In genomic region chr2:129192117-129192516, GRCh38 we compare ENCODE assay signal across 23 cellular contexts.
DNase-seq lines count a peak whose midpoint lies in the region; ATAC-seq and TF ChIP-seq lines count a peak whose summit lies in the region.
"Had no signal": no experiment of that assay in that cellular context is flagged by ENCODE, and none has a peak within 500 bp of the region (broad histone marks: within the 10 kb centered on the region; RNA-seq: fewer than 3 reads in every experiment).

No MANE protein-coding gene starts in this region.

- H3K4me1 ChIP-seq in Loucy (ENCODE audit: insufficient read depth, low read length, poor library complexity, severe bottlenecking) (peaks cover 14% of the 10 kb centered on the region), endodermal cell (ENCODE audit: control insufficient read depth, insufficient read depth, low read length) (peaks cover 19% of the 10 kb centered on the region)
- H3K4me1 ChIP-seq: HAP-1 had no signal

- ATAC-seq in sciatic nerve (peak; percentile 36), GM19463 (IDR thresholded peaks at IDR 0.05; ENCODE audit: unreplicated experiment) (no peak), WTC11 (no peak)
- ATAC-seq: activated CD4-positive, CD25-positive, alpha-beta regulatory T cell treated with anti-CD3 and anti-CD28 coated beads, Interleukin-2, amount 50 U/mL, for 24 hours; activated T-cell treated with anti-CD3 and anti-CD28 coated beads, Interleukin-2, amount 50 U/mL, for 4 hours; right cardiac atrium had no signal

- H3K36me3 Mint-ChIP-seq in endodermal cell (ENCODE audit: low read depth) (no peaks in the 10 kb centered on the region), WTC11 (no peaks in the 10 kb centered on the region)

- peak overlapping the region; percentile 84 for H2AFZ ChIP-seq in Loucy (ENCODE audit: low read length)

- H3K9me3 ChIP-seq in Loucy (ENCODE audit: insufficient read depth, low read depth, low read length) (no peaks in the 10 kb centered on the region), endodermal cell (ENCODE audit: control insufficient read depth, low read length) (no peaks in the 10 kb centered on the region)
- H3K9me3 ChIP-seq: HAP-1, vagina had no signal

- H3K27me3 Mint-ChIP-seq in endodermal cell (ENCODE audit: insufficient read depth), result no peaks in the 10 kb centered on the region
- peaks cover 25% of the 10 kb centered on the region for H3K27me3 Mint-ChIP-seq in WTC11 (ENCODE audit: low read depth)

- H3K27ac Mint-ChIP-seq in endodermal cell (peak overlapping the region; percentile 93), WTC11 (no peak overlapping the region)
- H3K27ac Mint-ChIP-seq: activated naive CD4-positive, alpha-beta T cell treated with anti-CD3 and anti-CD28 coated beads for 36 hours; B cell had no signal

- CTCF ChIA-PET in WTC11 (lab: Charles Lee), result interaction anchor here (0.8 to 1.9 kb wide), 3 partner anchors 61 to 456 kb away, joined by 3 to 4 read pairs (median 3); no protein-coding TSS in a partner anchor

- H3K36me3 ChIP-seq in Loucy (ENCODE audit: insufficient read depth, low read length) (no peaks in the 10 kb centered on the region), endodermal cell (ENCODE audit: control insufficient read depth, insufficient read depth, low read length) (no peaks in the 10 kb centered on the region)
- H3K36me3 ChIP-seq: HAP-1, vagina had no signal

- no peaks in the 10 kb centered on the region for H3K9me3 Mint-ChIP-seq in endodermal cell
- peaks cover 3% of the 10 kb centered on the region for H3K9me3 Mint-ChIP-seq in WTC11
- H3K9me3 Mint-ChIP-seq: activated naive CD4-positive, alpha-beta T cell treated with anti-CD3 and anti-CD28 coated beads for 36 hours; activated T-cell treated with anti-CD3 and anti-CD28 coated beads, Interleukin-2, amount 50 U/mL, for 4 hours had no signal

- intact Hi-C loops in sciatic nerve (cut with DNase I), result no loop called here

- H3K4me1 Mint-ChIP-seq in endodermal cell (peaks cover 43% of the 10 kb centered on the region), WTC11 (peaks cover 59% of the 10 kb centered on the region)
- H3K4me1 Mint-ChIP-seq: B cell had no signal

- H4K20me1 ChIP-seq in Loucy (ENCODE audit: insufficient read depth, low read length, poor library complexity, severe bottlenecking), result no peaks in the 10 kb centered on the region

- no peak overlapping the region for H3K4me2 ChIP-seq in Loucy (ENCODE audit: low read depth, low read length, poor library complexity, severe bottlenecking)

- H3K4me3 Mint-ChIP-seq in endodermal cell (no peak overlapping the region), WTC11 (no peak overlapping the region)
- H3K4me3 Mint-ChIP-seq: activated naive CD4-positive, alpha-beta T cell treated with anti-CD3 and anti-CD28 coated beads for 36 hours; activated T-cell treated with anti-CD3 and anti-CD28 coated beads, Interleukin-2, amount 50 U/mL, for 4 hours; B cell had no signal

- DNase-seq in NCI-H1694 (lab: John Stamatoyannopoulos, UW) (peak; percentile 3), NCI-H1694 treated with DMSO at 0.1 percent for 48 hours (lab: John Stamatoyannopoulos, UW) (no peak), endodermal cell (peak; percentile 62), sciatic nerve (ENCODE audit: low spot score) (no peak), HT-29 (ENCODE audit: low spot score) (no peak), WTC11 (ENCODE audit: low spot score) (no peak)
- DNase-seq: 8988T; activated CD8-positive, alpha-beta memory T cell treated with anti-CD3 and anti-CD28 coated beads for 24 hours; activated naive CD4-positive, alpha-beta T cell treated with anti-CD3 and anti-CD28 coated beads for 36 hours; activated T-cell treated with anti-CD3 and anti-CD28 coated beads, Interleukin-2, amount 50 U/mL, for 4 hours; central memory CD4-positive, alpha-beta T cell; COR-L47; NCI-H146; NCI-H2227 treated with DMSO at 0.1 percent for 48 hours; NCI-H748 treated with DMSO at 0.1 percent for 48 hours; right cardiac atrium; stimulated activated CD8-positive, alpha-beta memory T cell treated with anti-CD3 and anti-CD28 coated beads, Interleukin-4, amount 100 ng/mL, for 48 hours had no signal

- H3K27me3 ChIP-seq in Loucy (ENCODE audit: insufficient read depth, low read length, poor library complexity, severe bottlenecking), result no peaks in the 10 kb centered on the region
- no peaks in the 10 kb centered on the region for H3K27me3 ChIP-seq in endodermal cell (ENCODE audit: control insufficient read depth, insufficient read depth, low read length, poor library complexity, severe bottlenecking)
- H3K27me3 ChIP-seq: vagina had no signal

- H3K9ac ChIP-seq in Loucy (ENCODE audit: low read depth, low read length, poor library complexity, severe bottlenecking) (peak overlapping the region; percentile 13), endodermal cell (ENCODE audit: extremely low read depth, low read length, poor library complexity, severe bottlenecking) (no peak overlapping the region)

- no peak overlapping the region for H3K27ac ChIP-seq in endodermal cell (ENCODE audit: low read depth, low read length)
- H3K27ac ChIP-seq: vagina had no signal

- no peaks in the 10 kb centered on the region for H3K79me2 ChIP-seq in Loucy (ENCODE audit: insufficient read depth, low read length)

- WGBS in endodermal cell (ENCODE audit: insufficient coverage in 1 of 2, insufficient read length in 1 of 2), 2 experiments, result 94 to 100% methylated on average over 1 to 5 of the region's 5 CpGs

- H3K4me3 ChIP-seq in Loucy (ENCODE audit: low read length, poor library complexity, severe bottlenecking) (no peak overlapping the region), endodermal cell (ENCODE audit: low read length) (no peak overlapping the region)
- H3K4me3 ChIP-seq: HAP-1, vagina had no signal

- no peaks in the 10 kb centered on the region for H3F3A ChIP-seq in Loucy (ENCODE audit: low read depth)

- TF ChIP-seq CTCF in Loucy (conservative IDR thresholded peaks at IDR 0.05; ENCODE audit: low read length) (peak; percentile 51), endodermal cell (conservative IDR thresholded peaks at IDR 0.05) (peak; percentile 54), WTC11 (IDR thresholded peaks at IDR 0.05) (no peak)

- POLR2A ChIA-PET in WTC11 (lab: Charles Lee), result no interaction called here

- no peaks in the 10 kb centered on the region for H3K9me2 ChIP-seq in Loucy (replicated peaks; ENCODE audit: low read depth, low read length)

TF ChIP-seq in WTC11, 78 proteins besides CTCF, POLR2A, EP300 and RAD21:
- TF ChIP-seq JUN (CRISPR knock-in tag; IDR thresholded peaks at IDR 0.05), result no peak
- TF ChIP-seq GTF2I (CRISPR knock-in tag; conservative IDR thresholded peaks at IDR 0.05), result no peak
- TF ChIP-seq MXD4 (CRISPR knock-in tag; IDR thresholded peaks at IDR 0.05; ENCODE audit: borderline replicate concordance), result no peak
- TF ChIP-seq TEAD4 (CRISPR knock-in tag; IDR thresholded peaks at IDR 0.05), result no peak
- no peak for TF ChIP-seq ARID4B (CRISPR knock-in tag; IDR thresholded peaks at IDR 0.05; ENCODE audit: borderline replicate concordance)
- no peak for TF ChIP-seq RORB (CRISPR knock-in tag; IDR thresholded peaks at IDR 0.05)
- no peak for TF ChIP-seq TP53 (CRISPR knock-in tag; IDR thresholded peaks at IDR 0.05)
- no peak for TF ChIP-seq STAT6 (CRISPR knock-in tag; conservative IDR thresholded peaks at IDR 0.05; ENCODE audit: low read depth)
- no peak for TF ChIP-seq CREM (CRISPR knock-in tag; IDR thresholded peaks at IDR 0.05)

Comparison
In these comparisons a context has a peak if more than half of its experiments do, and no peak if none do; other contexts are left out.
1. DNase-seq: peak in NCI-H1694 (single experiment) and endodermal cell (single experiment); none in NCI-H1694 treated with DMSO at 0.1 percent for 48 hours (single experiment), sciatic nerve (single experiment), HT-29 (single experiment) and WTC11 (single experiment).